Comparison of ENCODE assay signal across 8 cellular contexts in the genomic region with DNA sequence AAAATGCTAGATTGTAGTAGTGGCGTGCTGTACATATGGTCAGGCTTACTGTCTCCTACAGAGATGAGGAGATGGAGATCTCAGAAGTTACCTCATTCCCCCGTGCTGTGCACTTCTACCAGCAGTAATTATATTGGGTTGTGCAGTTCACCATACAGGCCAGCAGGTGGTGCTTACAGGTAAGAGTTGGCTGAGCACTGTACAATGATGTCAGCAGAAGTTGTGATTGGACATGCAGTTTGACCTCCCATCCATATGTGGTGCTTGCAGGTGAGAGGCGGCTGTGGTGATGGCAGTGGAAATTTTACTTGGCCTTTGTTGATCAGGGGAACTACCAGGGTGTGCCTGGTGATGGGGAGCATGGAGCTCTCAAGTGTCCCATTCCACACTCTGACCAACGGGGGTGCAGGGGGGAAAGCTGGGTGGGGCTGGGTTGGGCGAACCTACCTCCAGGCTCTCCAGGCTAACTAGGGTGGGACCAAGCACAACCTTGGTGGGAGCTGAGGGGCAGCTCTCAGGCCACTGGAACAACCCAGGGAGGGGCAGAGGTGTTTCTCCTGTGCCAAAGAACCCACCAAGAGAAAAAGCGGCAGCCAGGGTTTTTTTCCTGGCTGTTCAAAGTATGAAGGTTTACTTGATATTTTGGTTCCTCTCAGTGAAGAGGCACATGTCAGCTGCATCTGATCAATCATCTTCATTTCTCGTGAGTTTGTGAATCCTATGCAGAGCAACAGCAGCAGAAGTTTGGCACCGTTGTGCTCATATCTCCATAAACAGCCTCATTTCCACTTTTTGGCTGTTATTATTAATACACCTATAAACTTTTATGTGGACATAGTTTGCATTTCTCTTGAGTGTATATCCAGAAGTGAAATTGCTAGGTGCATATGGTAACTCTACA.
A peak's percentile ranks its signal among the peaks of the same experiment; 100 is the strongest.
DNase-seq lines count a peak whose midpoint lies in the region; ATAC-seq and TF ChIP-seq lines count a peak whose summit lies in the region.

No MANE protein-coding gene starts in this region.

- H3K4me2 ChIP-seq in hepatocyte = no peak overlapping the region

- 69% methylated on average over 8 of the region's 8 CpGs for WGBS in hepatocyte (ENCODE audit: low lambda C conversion rate, missing lambda C conversion rate)

- no peaks in the 10 kb centered on the region for H3K36me3 ChIP-seq in hepatocyte (replicated peaks; ENCODE audit: insufficient read depth, low read depth)

- no peak overlapping the region for H3K27ac ChIP-seq in hepatocyte

- H4K20me1 ChIP-seq in hepatocyte (ENCODE audit: insufficient read depth, poor library complexity, severe bottlenecking) = no peaks in the 10 kb centered on the region

- H3K79me2 ChIP-seq in hepatocyte = no peaks in the 10 kb centered on the region

- no peaks in the 10 kb centered on the region for H3K4me1 Mint-ChIP-seq in activated naive CD4-positive, alpha-beta T cell treated with anti-CD3 and anti-CD28 coated beads for 36 hours (ENCODE audit: low read depth)

- H3K9me3 ChIP-seq in hepatocyte (ENCODE audit: low read depth) = no peaks in the 10 kb centered on the region

- no peaks in the 10 kb centered on the region for H3K4me1 ChIP-seq in hepatocyte (ENCODE audit: insufficient read depth)

- H3K9me3 Mint-ChIP-seq in activated naive CD4-positive, alpha-beta T cell treated with anti-CD3 and anti-CD28 coated beads for 36 hours = peaks cover 2% of the 10 kb centered on the region

- no peaks in the 10 kb centered on the region for H3K27me3 ChIP-seq in hepatocyte

- no peak overlapping the region for H3K4me3 Mint-ChIP-seq in activated naive CD4-positive, alpha-beta T cell treated with anti-CD3 and anti-CD28 coated beads for 36 hours

- peak; percentile 58 for DNase-seq in D341Med (ENCODE audit: low spot score)
- DNase-seq in NCI-H526 (lab: John Stamatoyannopoulos, UW) = peak; percentile 49 to 79
- peak; percentile 63 for DNase-seq in activated naive CD4-positive, alpha-beta T cell treated with anti-CD3 and anti-CD28 coated beads for 36 hours
- peak; percentile 77 for DNase-seq in hepatocyte (ENCODE audit: low spot score)
- peak; percentile 9 for DNase-seq in stimulated activated CD4-positive, alpha-beta T cell treated with anti-CD3 and anti-CD28 coated beads, Interleukin-2, amount 100 ng/mL, for 4 hours (ENCODE audit: low read depth)
- DNase-seq in NCI-H128 (lab: John Stamatoyannopoulos, UW; ENCODE audit: unreplicated experiment) = no peak

- H3K36me3 Mint-ChIP-seq in activated naive CD4-positive, alpha-beta T cell treated with anti-CD3 and anti-CD28 coated beads for 36 hours (ENCODE audit: low read depth) = peaks cover 2% of the 10 kb centered on the region

- peak; percentile 64 for TF ChIP-seq CTCF in hepatocyte (IDR thresholded peaks at IDR 0.05; ENCODE audit: poor library complexity)

- H3K9me2 ChIP-seq in hepatocyte (replicated peaks; ENCODE audit: insufficient read depth) = no peaks in the 10 kb centered on the region

- CTCF ChIA-PET in activated naive CD4-positive, alpha-beta T cell treated with anti-CD3 and anti-CD28 coated beads for 36 hours (lab: Charles Lee) = interaction anchor here (0.7 to 1.1 kb wide), 2 partner anchors 9 to 10 kb away, joined by 5 to 7 read pairs; no protein-coding TSS in a partner anchor

- no peak overlapping the region for H3K27ac Mint-ChIP-seq in activated naive CD4-positive, alpha-beta T cell treated with anti-CD3 and anti-CD28 coated beads for 36 hours

- peaks cover 2% of the 10 kb centered on the region for H3K27me3 Mint-ChIP-seq in activated naive CD4-positive, alpha-beta T cell treated with anti-CD3 and anti-CD28 coated beads for 36 hours (ENCODE audit: low read depth)

- H3K4me3 ChIP-seq in hepatocyte = no peak overlapping the region

- ATAC-seq in GM18907 (IDR thresholded peaks at IDR 0.05; ENCODE audit: unreplicated experiment) (peak; percentile 100), HG03060 (IDR thresholded peaks at IDR 0.05; ENCODE audit: low read depth, unreplicated experiment) (peak; percentile 98)

- H2AFZ ChIP-seq in hepatocyte = no peak overlapping the region

- intact Hi-C loops in activated naive CD4-positive, alpha-beta T cell treated with anti-CD3 and anti-CD28 coated beads for 36 hours (cut with micrococcal nuclease) = loop anchor here (1.0 kb wide), 4 partner anchors 133 to 369 kb away; no protein-coding TSS in a partner anchor
